In genomic region chr12:38142974-38143373, GRCh38 we compare ENCODE assay signal across 1 cellular context.
TF ChIP-seq lines count a peak whose summit lies in the region.

No MANE protein-coding gene starts in this region.

TF ChIP-seq in GM12878, 131 proteins besides CTCF, POLR2A, EP300 and RAD21 (continued from another document):
- no peak for TF ChIP-seq PRDM15 (CRISPR knock-in tag; IDR thresholded peaks at IDR 0.05)
- no peak for TF ChIP-seq STAT3 (IDR thresholded peaks at IDR 0.05; ENCODE audit: low read depth, low read length)
- no peak for TF ChIP-seq CBFB (IDR thresholded peaks at IDR 0.05; ENCODE audit: low read depth)
TF ChIP-seq in GM12878: peak in this region for 0.
